9 cellular contexts compared by ENCODE assay signal in the genomic region with DNA sequence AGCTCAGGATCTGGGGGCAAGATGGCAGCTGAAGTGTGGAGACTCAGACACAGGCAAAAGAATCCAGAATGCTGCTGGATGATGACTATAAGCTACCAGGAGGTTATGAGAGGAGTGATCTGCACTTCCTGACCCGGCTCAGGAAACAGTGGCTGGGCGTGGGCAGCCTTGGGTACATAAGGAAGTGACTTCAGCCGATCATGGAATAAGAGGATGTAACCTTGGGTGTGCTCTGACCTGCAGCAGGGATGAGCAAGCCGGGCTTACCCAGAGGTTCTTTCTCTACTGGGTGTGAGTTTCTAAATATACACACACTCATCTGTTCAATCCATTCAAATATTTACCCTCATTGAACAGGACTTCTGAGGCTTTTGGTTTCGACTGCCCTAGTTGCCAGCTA.
DNase-seq lines count a peak whose midpoint lies in the region; ATAC-seq, FAIRE-seq and TF ChIP-seq lines count a peak whose summit lies in the region.
"Had no signal": no experiment of that assay in that cellular context is flagged by ENCODE, and none has a peak within 500 bp of the region (broad histone marks: within the 10 kb centered on the region; RNA-seq: fewer than 3 reads in every experiment).

No MANE protein-coding gene starts in this region.

- DNase-seq in GM19239 (ENCODE audit: insufficient read length, low spot score) (peak; percentile 30), hepatic stellate cell (ENCODE audit: low spot score) (peak; percentile 56), HUDEP-2 (lab: John Stamatoyannopoulos, UW; ENCODE audit: unreplicated experiment in 76 of 76) (no peak), RPMI8226 (no peak)
- peak; percentile 83 for DNase-seq in activated naive CD4-positive, alpha-beta T cell treated with anti-CD3 and anti-CD28 coated beads for 36 hours
- DNase-seq in stimulated activated naive CD8-positive, alpha-beta T cell treated with anti-CD3 and anti-CD28 coated beads, Interleukin-15, amount 100 ng/mL, for 72 hours: peak in 1 of 2 donors; percentile 54

- no peaks in the 10 kb centered on the region for H3K27me3 Mint-ChIP-seq in activated naive CD4-positive, alpha-beta T cell treated with anti-CD3 and anti-CD28 coated beads for 36 hours (ENCODE audit: low read depth)
- H3K27me3 Mint-ChIP-seq in stimulated activated naive CD8-positive, alpha-beta T cell treated with anti-CD3 and anti-CD28 coated beads, Interleukin-15, amount 100 ng/mL, for 72 hours: no peaks in the 10 kb centered on the region

- H3K79me2 ChIP-seq in Loucy (ENCODE audit: insufficient read depth, low read length): peaks cover 99% of the 10 kb centered on the region

- no peaks in the 10 kb centered on the region for H3K9me3 ChIP-seq in Loucy (ENCODE audit: insufficient read depth, low read depth, low read length)

- H3K9me2 ChIP-seq in Loucy (replicated peaks; ENCODE audit: low read depth, low read length): no peaks in the 10 kb centered on the region

- no peaks in the 10 kb centered on the region for H3F3A ChIP-seq in Loucy (ENCODE audit: low read depth)

- H3K36me3 Mint-ChIP-seq in activated naive CD4-positive, alpha-beta T cell treated with anti-CD3 and anti-CD28 coated beads for 36 hours (ENCODE audit: low read depth): peaks cover 11% of the 10 kb centered on the region

- H3K9ac ChIP-seq in Loucy (ENCODE audit: low read depth, low read length, poor library complexity, severe bottlenecking): no peak overlapping the region

- peaks cover 97% of the 10 kb centered on the region for H4K20me1 ChIP-seq in Loucy (ENCODE audit: insufficient read depth, low read length, poor library complexity, severe bottlenecking)

- intact Hi-C loops in activated naive CD4-positive, alpha-beta T cell treated with anti-CD3 and anti-CD28 coated beads for 36 hours (cut with micrococcal nuclease): loop anchor here (1.0 kb wide), 3 partner anchors 16 to 20 kb away; no protein-coding TSS in a partner anchor

- CTCF ChIA-PET in activated naive CD4-positive, alpha-beta T cell treated with anti-CD3 and anti-CD28 coated beads for 36 hours (lab: Charles Lee): interaction anchor here (0.6 to 1.5 kb wide), 7 partner anchors 18 to 38 kb away, joined by 3 to 7 read pairs (median 4); no protein-coding TSS in a partner anchor

- peaks cover 54% of the 10 kb centered on the region for H3K4me1 ChIP-seq in Loucy (ENCODE audit: insufficient read depth, low read length, poor library complexity, severe bottlenecking)

- peak; percentile 93 for ATAC-seq in stimulated activated naive CD8-positive, alpha-beta T cell treated with anti-CD3 and anti-CD28 coated beads, Interleukin-15, amount 100 ng/mL, for 72 hours
- ATAC-seq in GM19397 (IDR thresholded peaks at IDR 0.05; ENCODE audit: unreplicated experiment): no peak

- H3K27ac Mint-ChIP-seq in activated naive CD4-positive, alpha-beta T cell treated with anti-CD3 and anti-CD28 coated beads for 36 hours: peak overlapping the region; percentile 63
- H3K27ac Mint-ChIP-seq in stimulated activated naive CD8-positive, alpha-beta T cell treated with anti-CD3 and anti-CD28 coated beads, Interleukin-15, amount 100 ng/mL, for 72 hours: peak overlapping the region; percentile 19 to 55
- H3K27ac Mint-ChIP-seq: nephron had no signal

- peak overlapping the region; percentile 22 for H3K4me3 Mint-ChIP-seq in activated naive CD4-positive, alpha-beta T cell treated with anti-CD3 and anti-CD28 coated beads for 36 hours
- H3K4me3 Mint-ChIP-seq in stimulated activated naive CD8-positive, alpha-beta T cell treated with anti-CD3 and anti-CD28 coated beads, Interleukin-15, amount 100 ng/mL, for 72 hours: peak overlapping the region; percentile 36 to 49
- H3K4me3 Mint-ChIP-seq: nephron had no signal

- peaks cover 77% of the 10 kb centered on the region for H3K4me1 Mint-ChIP-seq in activated naive CD4-positive, alpha-beta T cell treated with anti-CD3 and anti-CD28 coated beads for 36 hours (ENCODE audit: low read depth)
- peaks cover 73% of the 10 kb centered on the region for H3K4me1 Mint-ChIP-seq in stimulated activated naive CD8-positive, alpha-beta T cell treated with anti-CD3 and anti-CD28 coated beads, Interleukin-15, amount 100 ng/mL, for 72 hours
- H3K4me1 Mint-ChIP-seq: nephron had no signal

- H3K36me3 ChIP-seq in Loucy (ENCODE audit: insufficient read depth, low read length): peaks cover 74% of the 10 kb centered on the region

- no peaks in the 10 kb centered on the region for H3K27me3 ChIP-seq in Loucy (ENCODE audit: insufficient read depth, low read length, poor library complexity, severe bottlenecking)

- H3K9me3 Mint-ChIP-seq in activated naive CD4-positive, alpha-beta T cell treated with anti-CD3 and anti-CD28 coated beads for 36 hours: no peaks in the 10 kb centered on the region
- no peaks in the 10 kb centered on the region for H3K9me3 Mint-ChIP-seq in stimulated activated naive CD8-positive, alpha-beta T cell treated with anti-CD3 and anti-CD28 coated beads, Interleukin-15, amount 100 ng/mL, for 72 hours
- H3K9me3 Mint-ChIP-seq: nephron had no signal

- no peak for FAIRE-seq in GM19239 (lab: Jason Lieb, UNC)

- H3K4me3 ChIP-seq in Loucy (ENCODE audit: low read length, poor library complexity, severe bottlenecking): peak overlapping the region; percentile 13

- H2AFZ ChIP-seq in Loucy (ENCODE audit: low read length): no peak overlapping the region

- no peak for TF ChIP-seq CTCF in Loucy (conservative IDR thresholded peaks at IDR 0.05; ENCODE audit: low read length)

- H3K4me2 ChIP-seq in Loucy (ENCODE audit: low read depth, low read length, poor library complexity, severe bottlenecking): peak overlapping the region; percentile 39

Comparison
In these comparisons a context has a peak if more than half of its experiments do, and no peak if none do; other contexts are left out.
1. DNase-seq: peak in GM19239 (single experiment), activated naive CD4-positive, alpha-beta T cell treated with anti-CD3 and anti-CD28 coated beads for 36 hours (single experiment) and hepatic stellate cell (single experiment); none in HUDEP-2 (0 of 76) and RPMI8226 (single experiment).